In genomic region chr12:124217508-124217981, GRCh38 we compare ENCODE assay signal across 12 cellular contexts.
DNase-seq lines count a peak whose midpoint lies in the region; ATAC-seq and TF ChIP-seq lines count a peak whose summit lies in the region.
"Had no signal": no experiment of that assay in that cellular context is flagged by ENCODE, and none has a peak within 500 bp of the region (broad histone marks: within the 10 kb centered on the region; RNA-seq: fewer than 3 reads in every experiment).

No MANE protein-coding gene starts in this region.

- no peaks in the 10 kb centered on the region for H3K4me1 Mint-ChIP-seq in activated CD8-positive, alpha-beta memory T cell treated with anti-CD3 and anti-CD28 coated beads, Interleukin-2, amount 10 ng/mL, durations not matched to agents 7 days and 5 days

- ATAC-seq in activated CD8-positive, alpha-beta memory T cell treated with anti-CD3 and anti-CD28 coated beads, Interleukin-2, amount 10 ng/mL, durations not matched to agents 7 days and 5 days, result no peak
- no peak for ATAC-seq in GM18520 (IDR thresholded peaks at IDR 0.05; ENCODE audit: unreplicated experiment)

- peak; percentile 34 for DNase-seq in COR-L47 (lab: John Stamatoyannopoulos, UW)
- peak; percentile 58 for DNase-seq in NCI-H146 treated with DMSO at 0.1 percent for 48 hours (lab: John Stamatoyannopoulos, UW; ENCODE audit: unreplicated experiment)
- DNase-seq in choroid plexus epithelial cell (ENCODE audit: low read depth), result peak; percentile 12
- no peak for DNase-seq in activated CD8-positive, alpha-beta memory T cell treated with anti-CD3 and anti-CD28 coated beads, Interleukin-2, amount 10 ng/mL, durations not matched to agents 7 days and 5 days
- no peak for DNase-seq in SKM-1 treated with dmso at 0.1 percent for 144 hours (lab: John Stamatoyannopoulos, UW; ENCODE audit: unreplicated experiment)
- no peak for DNase-seq in central memory CD4-positive, alpha-beta T cell
- DNase-seq: effector CD8-positive, alpha-beta T cell; immature natural killer cell; stimulated activated naive CD4-positive, alpha-beta T cell; T-helper 1 cell had no signal

- TF ChIP-seq CTCF in choroid plexus epithelial cell (conservative IDR thresholded peaks at IDR 0.05; ENCODE audit: low read depth, low read length), result no peak
- no peak for TF ChIP-seq CTCF in neural cell (IDR thresholded peaks at IDR 0.05; ENCODE audit: poor library complexity, severe bottlenecking)

- H3K4me3 Mint-ChIP-seq in activated CD8-positive, alpha-beta memory T cell treated with anti-CD3 and anti-CD28 coated beads, Interleukin-2, amount 10 ng/mL, durations not matched to agents 7 days and 5 days, result no peak overlapping the region

- H4K20me1 ChIP-seq in neural cell (ENCODE audit: insufficient read depth), result no peaks in the 10 kb centered on the region

- no peak overlapping the region for H2AFZ ChIP-seq in neural cell (ENCODE audit: low read depth, low read length)

- H3K79me2 ChIP-seq in neural cell (replicated peaks; ENCODE audit: insufficient read depth, low read length), result no peaks in the 10 kb centered on the region

- H3K9me3 ChIP-seq in neural cell (ENCODE audit: low read length), result peaks cover 7% of the 10 kb centered on the region

- H3K27ac ChIP-seq in neural cell (ENCODE audit: low read length), result peak overlapping the region; percentile 96

- no peaks in the 10 kb centered on the region for H3K36me3 Mint-ChIP-seq in activated CD8-positive, alpha-beta memory T cell treated with anti-CD3 and anti-CD28 coated beads, Interleukin-2, amount 10 ng/mL, durations not matched to agents 7 days and 5 days

- H3K4me3 ChIP-seq in choroid plexus epithelial cell (ENCODE audit: low read depth, low read length) (peak overlapping the region; percentile 30), neural cell (ENCODE audit: low read length) (peak overlapping the region; percentile 56)

- no peaks in the 10 kb centered on the region for H3K9me2 ChIP-seq in neural cell (ENCODE audit: insufficient read depth, low read length)

- peak overlapping the region; percentile 65 for H3K9ac ChIP-seq in neural cell (ENCODE audit: low read length)

- peak; percentile 54 for TF ChIP-seq RAD21 in neural cell (conservative IDR thresholded peaks at IDR 0.05)

- H3K27me3 ChIP-seq in neural cell (ENCODE audit: insufficient read depth, low read depth, low read length), result no peaks in the 10 kb centered on the region

- peaks cover 16% of the 10 kb centered on the region for H3K9me3 Mint-ChIP-seq in activated CD8-positive, alpha-beta memory T cell treated with anti-CD3 and anti-CD28 coated beads, Interleukin-2, amount 10 ng/mL, durations not matched to agents 7 days and 5 days (ENCODE audit: low read depth)

- no peaks in the 10 kb centered on the region for H3K36me3 ChIP-seq in neural cell (ENCODE audit: insufficient read depth, low read length)

- peak overlapping the region; percentile 74 for H3K4me2 ChIP-seq in neural cell (ENCODE audit: low read length)

- CTCF ChIA-PET in activated CD8-positive, alpha-beta memory T cell treated with anti-CD3 and anti-CD28 coated beads, Interleukin-2, amount 10 ng/mL, durations not matched to agents 7 days and 5 days (lab: Charles Lee), result interaction anchor here (0.8 kb wide), 1 partner anchor 9 kb away, joined by 3 read pairs; no protein-coding TSS in a partner anchor

- H3K27me3 Mint-ChIP-seq in activated CD8-positive, alpha-beta memory T cell treated with anti-CD3 and anti-CD28 coated beads, Interleukin-2, amount 10 ng/mL, durations not matched to agents 7 days and 5 days, result peaks cover 3% of the 10 kb centered on the region

- H3K27ac Mint-ChIP-seq in activated CD8-positive, alpha-beta memory T cell treated with anti-CD3 and anti-CD28 coated beads, Interleukin-2, amount 10 ng/mL, durations not matched to agents 7 days and 5 days, result no peak overlapping the region
- H3K27ac Mint-ChIP-seq: immature natural killer cell had no signal

- peaks cover 3% of the 10 kb centered on the region for H3F3A ChIP-seq in neural cell (ENCODE audit: insufficient read depth, low read length, poor library complexity, severe bottlenecking)

- peak; percentile 99 for TF ChIP-seq EP300 in neural cell (conservative IDR thresholded peaks at IDR 0.05; ENCODE audit: poor library complexity, severe bottlenecking)

TF ChIP-seq in neural cell, 6 proteins besides CTCF, POLR2A, EP300 and RAD21:
- peak; percentile 93 for TF ChIP-seq POLR2AphosphoS5 (IDR thresholded peaks at IDR 0.05)
- peak; percentile 53 for TF ChIP-seq SMC3 (conservative IDR thresholded peaks at IDR 0.05; ENCODE audit: poor library complexity)
- no peak for TF ChIP-seq EZH2 (IDR thresholded peaks at IDR 0.05; ENCODE audit: borderline replicate concordance, insufficient read depth, low read length, poor library complexity, severe bottlenecking)
- no peak for TF ChIP-seq TAF1 (IDR thresholded peaks at IDR 0.05; ENCODE audit: low read depth)
- peak; percentile 59 for TF ChIP-seq REST (IDR thresholded peaks at IDR 0.05; ENCODE audit: borderline replicate concordance)

Comparison
In these comparisons a context has a peak if more than half of its experiments do, and no peak if none do; other contexts are left out.
1. DNase-seq: peak in COR-L47 (single experiment), NCI-H146 treated with DMSO at 0.1 percent for 48 hours (single experiment) and choroid plexus epithelial cell (single experiment); none in activated CD8-positive, alpha-beta memory T cell treated with anti-CD3 and anti-CD28 coated beads, Interleukin-2, amount 10 ng/mL, durations not matched to agents 7 days and 5 days (single experiment), SKM-1 treated with dmso at 0.1 percent for 144 hours (single experiment) and central memory CD4-positive, alpha-beta T cell (single experiment).